8 cellular contexts compared by ENCODE assay signal in genomic region chr11:1546536-1547466, GRCh38. TPM values are rescaled to one million over a fixed set of nuclear protein-coding genes. Genes with fewer than 3 reads are reported as not detected.
DNase-seq lines count a peak whose midpoint lies in the region; ATAC-seq and TF ChIP-seq lines count a peak whose summit lies in the region.

No MANE protein-coding gene starts in this region.

- H3K4me3 ChIP-seq in AG04449 (ENCODE audit: low read depth, low read length) (peak overlapping the region; percentile 33; the same call in 1 of the 2 replicates), right cardiac atrium (ENCODE audit: low read length) (peak overlapping the region; percentile 30), gastrocnemius medialis (peak overlapping the region; percentile 45 to 65 (median 56))

- H3K9me3 ChIP-seq in right cardiac atrium (ENCODE audit: control insufficient read depth, low read length) (no peaks in the 10 kb centered on the region), gastrocnemius medialis (no peaks in the 10 kb centered on the region)

- no peak overlapping the region for H3K27ac ChIP-seq in right cardiac atrium (ENCODE audit: low read length)
- peak overlapping the region; percentile 82 to 99 (median 90) for H3K27ac ChIP-seq in gastrocnemius medialis

- peaks cover 41% of the 10 kb centered on the region for H3K27me3 Mint-ChIP-seq in activated naive CD8-positive, alpha-beta T cell treated with anti-CD3 and anti-CD28 coated beads for 36 hours

- CTCF ChIA-PET in AG04449 (lab: Yijun Ruan, JAX), result interaction anchor here (0.6 to 17.2 kb wide), 30 partner anchors 9 to 286 kb away, joined by 3 to 266 read pairs (median 5); partner anchors contain the start of genes DUSP8, KRTAP5-2 and KRTAP5-4

- TF ChIP-seq POLR2A in gastrocnemius medialis (IDR thresholded peaks at IDR 0.05), result peak; percentile 43 to 52

- peak; percentile 68 for TF ChIP-seq CTCF in AG04449 (IDR thresholded peaks at IDR 0.05; ENCODE audit: insufficient read depth, low read length, missing control alignments)
- TF ChIP-seq CTCF in GM13977 (IDR thresholded peaks at IDR 0.05; ENCODE audit: extremely low read depth, insufficient read depth, missing control alignments), result peak; percentile 84
- TF ChIP-seq CTCF in gastrocnemius medialis (IDR thresholded peaks at IDR 0.05 in 4 of 5, conservative IDR thresholded peaks at IDR 0.05 in 1 of 5), result peak; percentile 72 to 97 (median 92)

- no peaks in the 10 kb centered on the region for H3K36me3 ChIP-seq in gastrocnemius medialis

- no peaks in the 10 kb centered on the region for H3K36me3 Mint-ChIP-seq in activated naive CD8-positive, alpha-beta T cell treated with anti-CD3 and anti-CD28 coated beads for 36 hours

- intact Hi-C loops in right cardiac atrium (cut with DNase I), result loop anchor here in 3 of 4 donors (10.0 kb wide), 1 partner anchor 78 kb away; the partner anchor contains the start of genes KRTAP5-4 (in 3 of the 3) and KRTAP5-5 (in 3 of the 3)
- intact Hi-C loops in gastrocnemius medialis (cut with DNase I; ENCODE audit: low total_unique reads), result loop anchor here (1.0 to 5.0 kb wide), 4 partner anchors 12 to 82 kb away; partner anchors contain the start of gene KRTAP5-1

- DNase-seq in AG04449 (ENCODE audit: low read depth, low spot score), result no peak
- DNase-seq in GM13977 (ENCODE audit: low spot score), result peak; percentile 90
- DNase-seq in NOMO-1 treated with DMSO at 0.1 percent for 48 hours (lab: John Stamatoyannopoulos, UW; ENCODE audit: unreplicated experiment), result peak; percentile 21
- DNase-seq in activated naive CD8-positive, alpha-beta T cell treated with anti-CD3 and anti-CD28 coated beads for 36 hours, result peak; percentile 64
- DNase-seq in right cardiac atrium, result peak in 2 of 3 donors; percentile 78 to 81
- DNase-seq in gastrocnemius medialis, result peak in 1 of 2 donors; percentile 54

- in situ Hi-C loops in GM13977 (cut with MboI; ENCODE audit: low pct_unique_long_range_greater_than_20kb, low sequenced_read_pairs, unreplicated experiment) (no loop called here), gastrocnemius medialis (cut with MboI; ENCODE audit: low sequenced_read_pairs in 4 of 4) (no loop called here)

- H3K27ac Mint-ChIP-seq in activated naive CD8-positive, alpha-beta T cell treated with anti-CD3 and anti-CD28 coated beads for 36 hours, result no peak overlapping the region

- no peaks in the 10 kb centered on the region for H3K9me3 Mint-ChIP-seq in activated naive CD8-positive, alpha-beta T cell treated with anti-CD3 and anti-CD28 coated beads for 36 hours

- 1% methylated on average over 106 of the region's 106 CpGs for WGBS in right cardiac atrium

- POLR2A ChIA-PET in AG04449 (lab: Yijun Ruan, JAX), result interaction anchor here (0.9 kb wide), 1 partner anchor 28 kb away, joined by 3 read pairs; no protein-coding TSS in a partner anchor

- H3K4me1 Mint-ChIP-seq in activated naive CD8-positive, alpha-beta T cell treated with anti-CD3 and anti-CD28 coated beads for 36 hours, result peaks cover 2% of the 10 kb centered on the region

- H3K27me3 ChIP-seq in right cardiac atrium (ENCODE audit: control insufficient read depth, insufficient read depth) (no peaks in the 10 kb centered on the region), gastrocnemius medialis (no peaks in the 10 kb centered on the region)

- H3K4me3 Mint-ChIP-seq in activated naive CD8-positive, alpha-beta T cell treated with anti-CD3 and anti-CD28 coated beads for 36 hours, result no peak overlapping the region

- H3K4me1 ChIP-seq in right cardiac atrium (ENCODE audit: control insufficient read depth, insufficient read depth, low read length), result no peaks in the 10 kb centered on the region
- peaks cover 12 to 22% of the 10 kb centered on the region in 2 donors for H3K4me1 ChIP-seq in gastrocnemius medialis

- ATAC-seq in right cardiac atrium (peak; percentile 50 to 59), gastrocnemius medialis (peak; percentile 67 to 69), HG03159 (IDR thresholded peaks at IDR 0.05; ENCODE audit: unreplicated experiment) (no peak), HG02970 (IDR thresholded peaks at IDR 0.05; ENCODE audit: low FRiP score, unreplicated experiment) (no peak)

RNA-seq across cellular contexts. Expression of gene DUSP8, which starts 25.3 kb away (rescaled TPM):
- total RNA-seq in activated naive CD8-positive, alpha-beta T cell treated with anti-CD3 and anti-CD28 coated beads for 36 hours, result 1 to 10 TPM; 1.5 to 2.1 TPM
- total RNA-seq in right cardiac atrium (10 to 100 TPM; 10.1 to 15.6 (median 12.3) TPM), gastrocnemius medialis (10 to 100 TPM in 1 of 4 donors, 1 to 10 TPM in 3; 2.6 to 25.9 (median 6.3) TPM)
- 13.3 TPM for polyA plus RNA-seq in right cardiac atrium

RNA-seq across cellular contexts. Expression of gene KRTAP5-1, which starts 38.3 kb away (rescaled TPM):
- total RNA-seq in activated naive CD8-positive, alpha-beta T cell treated with anti-CD3 and anti-CD28 coated beads for 36 hours, result not detected
- total RNA-seq in right cardiac atrium, result not detected
- not detected for polyA plus RNA-seq in right cardiac atrium
- not detected for total RNA-seq in gastrocnemius medialis

RNA-seq across cellular contexts. Expression of gene KRTAP5-2, which starts 51.3 kb away (rescaled TPM):
- not detected for total RNA-seq in activated naive CD8-positive, alpha-beta T cell treated with anti-CD3 and anti-CD28 coated beads for 36 hours
- total RNA-seq in right cardiac atrium (not detected), gastrocnemius medialis (not detected)
- polyA plus RNA-seq in right cardiac atrium, result not detected

Comparison
In these comparisons a context has a peak if more than half of its experiments do, and no peak if none do; other contexts are left out.
1. ATAC-seq: peak in right cardiac atrium (2 of 2) and gastrocnemius medialis (2 of 2); none in HG03159 (single experiment) and HG02970 (single experiment).
2. Peak in every context shown above with its lines, with median percentiles within 50 percentile points of each other: H3K4me3 ChIP-seq and CTCF ChIP-seq.